ENCODE assay signal across 35 cellular contexts in the genomic region with DNA sequence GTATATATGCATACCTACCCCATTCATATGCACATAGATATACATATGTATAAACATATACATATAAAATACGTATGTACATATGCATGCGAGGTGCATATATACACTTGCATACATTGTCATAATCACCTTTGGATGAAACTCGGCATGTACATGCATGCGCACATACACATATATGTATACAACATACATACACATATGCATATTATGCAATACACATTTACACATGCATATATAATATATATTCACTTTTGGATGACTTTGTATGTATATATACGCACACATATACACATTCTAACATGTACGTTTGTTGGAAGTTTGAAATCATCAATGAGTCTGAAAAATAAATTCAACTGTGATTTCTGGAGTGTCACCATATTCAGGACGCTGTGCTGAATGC.
"Had no signal": no experiment of that assay in that cellular context is flagged by ENCODE, and none has a peak within 500 bp of the region (broad histone marks: within the 10 kb centered on the region; RNA-seq: fewer than 3 reads in every experiment).

No MANE protein-coding gene starts in this region.

- H3K36me3 ChIP-seq: MG63 had no signal

- DNase-seq: Karpas-422, Kasumi-1, MG63, MM.1S, MV-4-11, NCI-H1048, NCI-H1092, NCI-H1092 treated with DMSO at 0.1 percent for 48 hours, NCI-H1105, NCI-H1105 treated with DMSO at 0.1 percent for 48 hours, NCI-H1417, NCI-H1417 treated with DMSO at 0.1 percent for 48 hours, NCI-H1436, NCI-H1436 treated with DMSO at 0.1 percent for 48 hours, NCI-H146, NCI-H1694, NCI-H1694 treated with DMSO at 0.1 percent for 48 hours, NCI-H187, NCI-H187 treated with DMSO at 0.1 percent for 48 hours, NCI-H1930, NCI-H2029, NCI-H2029 treated with DMSO at 0.1 percent for 48 hours, NCI-H2081, NCI-H2107, NCI-H2171, NCI-H2171 treated with DMSO at 0.1 percent for 48 hours, NCI-H2227 treated with DMSO at 0.1 percent for 48 hours, NCI-H226, NCI-H345, NCI-H446, NCI-H446 treated with DMSO at 0.1 percent for 48 hours, NCI-H510A, NCI-H510A treated with DMSO at 0.1 percent for 48 hours, NCI-H524, NCI-H524 treated with DMSO at 0.1 percent for 48 hours had no signal

- H3K9me3 ChIP-seq: MG63 had no signal

- H3K4me3 ChIP-seq: MG63 had no signal

- H3K27me3 ChIP-seq: MG63 had no signal
